In genomic region chr3:105373383-105373782, GRCh38 we compare ENCODE assay signal across 1 cellular context.
TF ChIP-seq lines count a peak whose summit lies in the region.

No MANE protein-coding gene starts in this region.

TF ChIP-seq in A549, 52 proteins besides CTCF, POLR2A, EP300 and RAD21 (continued from another document):
- TF ChIP-seq E2F6 (IDR thresholded peaks at IDR 0.05; ENCODE audit: borderline replicate concordance, low read depth) (no peak), HOXB5 (CRISPR knock-in tag; IDR thresholded peaks at IDR 0.05) (no peak), ZNF302 (CRISPR knock-in tag; IDR thresholded peaks at IDR 0.05) (no peak), MYC (IDR thresholded peaks at IDR 0.05; ENCODE audit: borderline replicate concordance, low read length) (no peak), HOXB13 (CRISPR knock-in tag; IDR thresholded peaks at IDR 0.05; ENCODE audit: low read depth) (no peak)
